ENCODE assay signal across 14 cellular contexts in genomic region chr1:228897901-228898300, GRCh38.
DNase-seq lines count a peak whose midpoint lies in the region; ATAC-seq and TF ChIP-seq lines count a peak whose summit lies in the region.
"Had no signal": no experiment of that assay in that cellular context is flagged by ENCODE, and none has a peak within 500 bp of the region (broad histone marks: within the 10 kb centered on the region; RNA-seq: fewer than 3 reads in every experiment).

No MANE protein-coding gene starts in this region.

- no peaks in the 10 kb centered on the region for H3K36me3 Mint-ChIP-seq in dendritic cell treated with granulocyte-macrophage colony-stimulating factor and Interleukin-4, amounts not matched to agents 40 ng/mL and 50 ng/mL, for 4 days (ENCODE audit: low read depth)
- H3K36me3 Mint-ChIP-seq: CD8-positive, alpha-beta T cell had no signal

- intact Hi-C loops in dendritic cell treated with granulocyte-macrophage colony-stimulating factor and Interleukin-4, amounts not matched to agents 40 ng/mL and 50 ng/mL, for 4 days (cut with micrococcal nuclease), result loop anchor here (10.0 kb wide), 1 partner anchor 47 kb away; no protein-coding TSS in a partner anchor

- TF ChIP-seq CTCF in neutrophil (IDR thresholded peaks at IDR 0.05), result no peak

- H3K4me1 Mint-ChIP-seq in dendritic cell treated with granulocyte-macrophage colony-stimulating factor and Interleukin-4, amounts not matched to agents 40 ng/mL and 50 ng/mL, for 4 days (ENCODE audit: low read depth), result peaks cover 16% of the 10 kb centered on the region

- peak overlapping the region; percentile 75 for H3K27ac ChIP-seq in neutrophil
- H3K27ac ChIP-seq: BLaER1 treated with 17β-estradiol and CSF1 and Interleukin-3, amounts not matched to agents 10 nM and 100 nM had no signal

- DNase-seq in activated CD8-positive, alpha-beta memory T cell treated with anti-CD3 and anti-CD28 coated beads for 24 hours, result peak; percentile 28
- no peak for DNase-seq in activated CD8-positive, alpha-beta memory T cell treated with anti-CD3 and anti-CD28 coated beads, Interleukin-2, amount 50 U/mL, for 48 hours
- DNase-seq in ureter (ENCODE audit: low spot score) (peak; percentile 27), cerebellar cortex (ENCODE audit: low spot score) (no peak), DMS79 treated with DMSO at 0.1 percent for 48 hours (lab: John Stamatoyannopoulos, UW) (no peak)
- DNase-seq: CD8-positive, alpha-beta T cell; DMS 273 treated with DMSO at 0.1 percent for 48 hours; GF-D8; H9 had no signal

- H3K27ac Mint-ChIP-seq in dendritic cell treated with granulocyte-macrophage colony-stimulating factor and Interleukin-4, amounts not matched to agents 40 ng/mL and 50 ng/mL, for 4 days, result peak overlapping the region; percentile 11
- H3K27ac Mint-ChIP-seq: B cell; CD8-positive, alpha-beta T cell had no signal

- H3K4me3 Mint-ChIP-seq in dendritic cell treated with granulocyte-macrophage colony-stimulating factor and Interleukin-4, amounts not matched to agents 40 ng/mL and 50 ng/mL, for 4 days, result no peak overlapping the region
- H3K4me3 Mint-ChIP-seq: B cell; CD8-positive, alpha-beta T cell; H9 had no signal

- peaks cover 10% of the 10 kb centered on the region for H3K27me3 Mint-ChIP-seq in dendritic cell treated with granulocyte-macrophage colony-stimulating factor and Interleukin-4, amounts not matched to agents 40 ng/mL and 50 ng/mL, for 4 days
- H3K27me3 Mint-ChIP-seq: B cell had no signal

- peaks cover 13% of the 10 kb centered on the region in 2 experiments for H3K4me1 ChIP-seq in neutrophil (ENCODE audit: control insufficient read depth in 1 of 2, insufficient read depth in 1 of 2, low read depth in 1 of 2, low read length in 1 of 2)

- H3K27me3 ChIP-seq in neutrophil, result no peaks in the 10 kb centered on the region
- H3K27me3 ChIP-seq: BLaER1 treated with 17β-estradiol and CSF1 and Interleukin-3, amounts not matched to agents 10 nM and 100 nM had no signal

- H3K9me3 ChIP-seq in neutrophil, result no peaks in the 10 kb centered on the region
- H3K9me3 ChIP-seq: BLaER1 treated with 17β-estradiol and CSF1 and Interleukin-3, amounts not matched to agents 10 nM and 100 nM had no signal

- no peak overlapping the region for H3K4me3 ChIP-seq in neutrophil (ENCODE audit: low read depth in 1 of 2, low read length in 1 of 2)
- H3K4me3 ChIP-seq: BLaER1 treated with 17β-estradiol and CSF1 and Interleukin-3, amounts not matched to agents 10 nM and 100 nM had no signal

- no peaks in the 10 kb centered on the region for H3K9me3 Mint-ChIP-seq in dendritic cell treated with granulocyte-macrophage colony-stimulating factor and Interleukin-4, amounts not matched to agents 40 ng/mL and 50 ng/mL, for 4 days
- H3K9me3 Mint-ChIP-seq: CD8-positive, alpha-beta T cell had no signal

- ATAC-seq in GM18868 (IDR thresholded peaks at IDR 0.05; ENCODE audit: unreplicated experiment), result no peak
- ATAC-seq: CD8-positive, alpha-beta T cell had no signal

- H3K36me3 ChIP-seq in neutrophil, result peaks cover 7% of the 10 kb centered on the region
- H3K36me3 ChIP-seq: BLaER1 treated with 17β-estradiol and CSF1 and Interleukin-3, amounts not matched to agents 10 nM and 100 nM had no signal

Comparison
In these comparisons a context has a peak if more than half of its experiments do, and no peak if none do; other contexts are left out.
1. DNase-seq: peak in activated CD8-positive, alpha-beta memory T cell treated with anti-CD3 and anti-CD28 coated beads for 24 hours (single experiment) and ureter (single experiment); none in activated CD8-positive, alpha-beta memory T cell treated with anti-CD3 and anti-CD28 coated beads, Interleukin-2, amount 50 U/mL, for 48 hours (single experiment), cerebellar cortex (single experiment) and DMS79 treated with DMSO at 0.1 percent for 48 hours (single experiment).